In genomic region chr13:110137677-110138008, GRCh38 we compare ENCODE assay signal across 8 cellular contexts.
DNase-seq lines count a peak whose midpoint lies in the region; ATAC-seq and TF ChIP-seq lines count a peak whose summit lies in the region.

No MANE protein-coding gene starts in this region.

- peak; percentile 79 for ATAC-seq in GM21381 (IDR thresholded peaks at IDR 0.05; ENCODE audit: unreplicated experiment)
- ATAC-seq in HG03571 (IDR thresholded peaks at IDR 0.05; ENCODE audit: unreplicated experiment) = peak; percentile 81
- peak; percentile 70 for ATAC-seq in mucosa of descending colon
- ATAC-seq in upper lobe of left lung (ENCODE audit: low FRiP score in 2 of 2) = peak; percentile 65 to 75

- H3K9me3 ChIP-seq in SJSA1 (replicated peaks) = no peaks in the 10 kb centered on the region
- H3K9me3 ChIP-seq in effector memory CD4-positive, alpha-beta T cell (ENCODE audit: control insufficient read depth, low read length) = no peaks in the 10 kb centered on the region
- H3K9me3 ChIP-seq in mucosa of descending colon = no peaks in the 10 kb centered on the region
- H3K9me3 ChIP-seq in upper lobe of left lung = no peaks in the 10 kb centered on the region

- H3K4me3 ChIP-seq in GM08714 (ENCODE audit: low read length) (peak overlapping the region; percentile 70), SJSA1 (peak overlapping the region; percentile 49), mucosa of descending colon (no peak overlapping the region), upper lobe of left lung (peak overlapping the region; percentile 6 to 66 (median 52))
- peak overlapping the region; percentile 44 for H3K4me3 ChIP-seq in effector memory CD4-positive, alpha-beta T cell (ENCODE audit: insufficient read depth, low read depth, low read length, poor library complexity, severe bottlenecking)

- no peak for TF ChIP-seq CTCF in mucosa of descending colon (IDR thresholded peaks at IDR 0.05)
- peak in 4 of 6 experiments; percentile 5 to 32 (median 12) for TF ChIP-seq CTCF in upper lobe of left lung (IDR thresholded peaks at IDR 0.05)

- TF ChIP-seq EP300 in upper lobe of left lung (IDR thresholded peaks at IDR 0.05) = no peak

- H3K27ac ChIP-seq in SJSA1 = peak overlapping the region; percentile 8; the same call in 1 of the 2 replicates
- H3K27ac ChIP-seq in effector memory CD4-positive, alpha-beta T cell (ENCODE audit: insufficient read depth, low read length, poor library complexity, severe bottlenecking) = no peak overlapping the region
- H3K27ac ChIP-seq in upper lobe of left lung = peak overlapping the region; percentile 51 to 84 (median 80)

- 0 to 1% methylated on average over 8 of the region's 8 CpGs for WGBS in upper lobe of left lung, 2 donors

- TF ChIP-seq POLR2A in upper lobe of left lung (IDR thresholded peaks at IDR 0.05) = no peak

- intact Hi-C loops in mucosa of descending colon (cut with DNase I, micrococcal nuclease) = no loop called here

- no peaks in the 10 kb centered on the region for H3K27me3 ChIP-seq in SJSA1 (replicated peaks)
- H3K27me3 ChIP-seq in effector memory CD4-positive, alpha-beta T cell (replicated peaks; ENCODE audit: control insufficient read depth, insufficient read depth, low read length, poor library complexity, severe bottlenecking) = peaks cover 3% of the 10 kb centered on the region
- no peaks in the 10 kb centered on the region for H3K27me3 ChIP-seq in upper lobe of left lung

- H3K36me3 ChIP-seq in SJSA1 (no peaks in the 10 kb centered on the region), mucosa of descending colon (ENCODE audit: low read depth) (no peaks in the 10 kb centered on the region), upper lobe of left lung (no peaks in the 10 kb centered on the region)
- H3K36me3 ChIP-seq in effector memory CD4-positive, alpha-beta T cell (ENCODE audit: control insufficient read depth, insufficient read depth, low read length) = no peaks in the 10 kb centered on the region

- H3K4me1 ChIP-seq in SJSA1 (replicated peaks) (peaks cover 6% of the 10 kb centered on the region), mucosa of descending colon (ENCODE audit: low read depth) (peaks cover 5% of the 10 kb centered on the region), upper lobe of left lung (peaks cover 12 to 20% (median 14%) of the 10 kb centered on the region in 4 donors)
- peaks cover 12% of the 10 kb centered on the region for H3K4me1 ChIP-seq in effector memory CD4-positive, alpha-beta T cell (ENCODE audit: control insufficient read depth, insufficient read depth, low read length, poor library complexity, severe bottlenecking)

- DNase-seq in SJSA1 (ENCODE audit: low read depth in 1 of 2, low spot score in 2 of 2) (peak; percentile 15 to 63), mucosa of descending colon (peak in 2 of 3 donors; percentile 45 to 55), upper lobe of left lung (peak in 1 of 2 donors; percentile 66), NCI-H1694 treated with DMSO at 0.1 percent for 48 hours (lab: John Stamatoyannopoulos, UW) (no peak)
- no peak for DNase-seq in effector memory CD4-positive, alpha-beta T cell

Comparison
In these comparisons a context has a peak if more than half of its experiments do, and no peak if none do; other contexts are left out.
1. DNase-seq: peak in SJSA1 (2 of 2) and mucosa of descending colon (2 of 3); none in effector memory CD4-positive, alpha-beta T cell (0 of 3) and NCI-H1694 treated with DMSO at 0.1 percent for 48 hours (single experiment).
2. Peak in every context shown above with its lines, with median percentiles within 50 percentile points of each other: ATAC-seq.